In genomic region chr10:33132626-33133025, GRCh38 we compare ENCODE assay signal across 8 cellular contexts.
DNase-seq lines count a peak whose midpoint lies in the region; ATAC-seq, FAIRE-seq and TF ChIP-seq lines count a peak whose summit lies in the region.

No MANE protein-coding gene starts in this region.

- H3K9ac ChIP-seq in keratinocyte (ENCODE audit: control insufficient read depth, extremely low read depth, insufficient read depth, low read length): no peak overlapping the region

- no peak overlapping the region for H3K4me3 ChIP-seq in GM12864 (ENCODE audit: low read depth, low read length)
- no peak overlapping the region for H3K4me3 ChIP-seq in keratinocyte (ENCODE audit: control insufficient read depth in 2 of 3, extremely low read depth in 1 of 3, insufficient read depth in 2 of 3, low read depth in 1 of 3, low read length in 3 of 3)

- H3K9me1 ChIP-seq in keratinocyte (ENCODE audit: control insufficient read depth, extremely low read depth, insufficient read depth, low read length): no peaks in the 10 kb centered on the region

- no peaks in the 10 kb centered on the region for H3K79me2 ChIP-seq in keratinocyte (ENCODE audit: control insufficient read depth, insufficient read depth, low read length)

- intact Hi-C loops in posterior vena cava (cut with DNase I): no loop called here

- H4K20me1 ChIP-seq in keratinocyte (ENCODE audit: control insufficient read depth, extremely low read depth, insufficient read depth, low read length): no peaks in the 10 kb centered on the region

- FAIRE-seq in keratinocyte (lab: Jason Lieb, UNC): peak; percentile 81

- peak; percentile 76 for ATAC-seq in HG02885 (IDR thresholded peaks at IDR 0.05; ENCODE audit: poor library complexity, unreplicated experiment)
- no peak for ATAC-seq in GM18907 (IDR thresholded peaks at IDR 0.05; ENCODE audit: unreplicated experiment)
- no peak for ATAC-seq in GM19463 (IDR thresholded peaks at IDR 0.05; ENCODE audit: unreplicated experiment)

- H3K36me3 ChIP-seq in keratinocyte (ENCODE audit: control insufficient read depth in 2 of 2, extremely low read depth in 1 of 2, insufficient read depth in 2 of 2, low read length in 2 of 2): no peaks in the 10 kb centered on the region

- no peaks in the 10 kb centered on the region for H3K9me3 ChIP-seq in keratinocyte (ENCODE audit: control insufficient read depth, low read depth, low read length)

- dilution Hi-C loops in keratinocyte (cut with MboI; ENCODE audit: extremely low pct_ligation_motif_present, low sequenced_read_pairs): no loop called here

- peaks cover 70% of the 10 kb centered on the region for H3K4me1 ChIP-seq in keratinocyte (ENCODE audit: control insufficient read depth, extremely low read depth, insufficient read depth, low read length)

- no peak overlapping the region for H3K4me2 ChIP-seq in keratinocyte (ENCODE audit: control insufficient read depth, extremely low read depth, insufficient read depth, low read depth, low read length)

- no peaks in the 10 kb centered on the region for H3K27me3 ChIP-seq in keratinocyte (ENCODE audit: control insufficient read depth, extremely low read depth, insufficient read depth, low read length)

- TF ChIP-seq CTCF in GM12864 (IDR thresholded peaks at IDR 0.05; ENCODE audit: low read depth, low read length, missing control alignments) (peak; percentile 41), keratinocyte (optimal IDR thresholded peaks at IDR 0.05 in 1 of 3, IDR thresholded peaks at IDR 0.05 in 1 of 3, conservative IDR thresholded peaks at IDR 0.05 in 1 of 3; ENCODE audit: extremely low read depth in 1 of 3, insufficient read depth in 2 of 3, low read length in 3 of 3) (peak; percentile 48 to 88 (median 64))

- H2AFZ ChIP-seq in keratinocyte (ENCODE audit: control insufficient read depth, low read length): no peak overlapping the region

- no peak overlapping the region for H3K27ac ChIP-seq in keratinocyte (ENCODE audit: control insufficient read depth, insufficient read depth, low read length)

- DNase-seq in GM12864 (ENCODE audit: low read depth) (no peak), keratinocyte (ENCODE audit: low read depth, low spot score) (no peak), CD1c-positive myeloid dendritic cell (ENCODE audit: extremely low spot score) (no peak), posterior vena cava (ENCODE audit: low spot score) (no peak)
- peak; percentile 50 to 68 for DNase-seq in activated CD4-positive, alpha-beta T cell treated with anti-CD3 and anti-CD28 coated beads, Interleukin-2, amount 50 U/mL, for 48 hours

Comparison
In these comparisons a context has a peak if more than half of its experiments do, and no peak if none do; other contexts are left out.
1. DNase-seq: peak in activated CD4-positive, alpha-beta T cell treated with anti-CD3 and anti-CD28 coated beads, Interleukin-2, amount 50 U/mL, for 48 hours (2 of 2); none in GM12864 (single experiment), keratinocyte (single experiment), CD1c-positive myeloid dendritic cell (single experiment) and posterior vena cava (single experiment).